In genomic region chrX:86013792-86014191, GRCh38 we compare ENCODE assay signal across 18 cellular contexts. TPM values are rescaled to one million over a fixed set of nuclear protein-coding genes. Genes with fewer than 3 reads are reported as not detected.
A peak's percentile ranks its signal among the peaks of the same experiment; 100 is the strongest.
DNase-seq lines count a peak whose midpoint lies in the region; TF ChIP-seq lines count a peak whose summit lies in the region.
"Had no signal": no experiment of that assay in that cellular context is flagged by ENCODE, and none has a peak within 500 bp of the region (broad histone marks: within the 10 kb centered on the region; RNA-seq: fewer than 3 reads in every experiment).

No MANE protein-coding gene starts in this region.

- peaks cover 2% of the 10 kb centered on the region for H3K9me3 Mint-ChIP-seq in chondrocyte (ENCODE audit: low read depth)
- H3K9me3 Mint-ChIP-seq in mesothelial cell of epicardium, result peaks cover 12% of the 10 kb centered on the region

- TF ChIP-seq EP300 in transverse colon (IDR thresholded peaks at IDR 0.05; ENCODE audit: low read depth), result no peak

- no peak for TF ChIP-seq CTCF in chondrocyte (IDR thresholded peaks at IDR 0.05)
- no peak for TF ChIP-seq CTCF in mesothelial cell of epicardium (IDR thresholded peaks at IDR 0.05; ENCODE audit: unreplicated experiment)
- no peak for TF ChIP-seq CTCF in transverse colon (IDR thresholded peaks at IDR 0.05)

- DNase-seq in chondrocyte (ENCODE audit: low spot score) (no peak), mesothelial cell of epicardium (ENCODE audit: low spot score in 2 of 2, unreplicated experiment in 2 of 2) (no peak), transverse colon (no peak), NCI-H510A treated with DMSO at 0.1 percent for 48 hours (lab: John Stamatoyannopoulos, UW) (no peak), NCI-H1105 (lab: John Stamatoyannopoulos, UW) (no peak)
- no peak for DNase-seq in activated CD4-positive, alpha-beta T cell treated with anti-CD3 and anti-CD28 coated beads, Interleukin-2, amount 50 U/mL, for 48 hours
- DNase-seq: CD4-positive, CD25-positive, alpha-beta regulatory T cell; COR-L47; DMS 273 treated with DMSO at 0.1 percent for 48 hours; DMS79 treated with DMSO at 0.1 percent for 48 hours; NCI-H1105 treated with DMSO at 0.1 percent for 48 hours; NCI-H2029 treated with DMSO at 0.1 percent for 48 hours; NCI-H345; NCI-H524 treated with DMSO at 0.1 percent for 48 hours had no signal

- 83% methylated on average over 2 of the region's 3 CpGs for WGBS in HUES64
- 49 to 51% methylated on average over 2 to 3 of the region's 3 CpGs for WGBS in transverse colon (ENCODE audit: low coverage in 1 of 2), 2 donors

- H3K27ac Mint-ChIP-seq in chondrocyte (ENCODE audit: unreplicated experiment), result peak overlapping the region; percentile 66
- H3K27ac Mint-ChIP-seq in mesothelial cell of epicardium, result peak overlapping the region; percentile 26

- no peak overlapping the region for H3K4me3 Mint-ChIP-seq in chondrocyte (ENCODE audit: unreplicated experiment)
- no peak overlapping the region for H3K4me3 Mint-ChIP-seq in mesothelial cell of epicardium
- H3K4me3 Mint-ChIP-seq: CD4-positive, CD25-positive, alpha-beta regulatory T cell had no signal

- H3K4me3 ChIP-seq in HUES64 (ENCODE audit: low read length) (no peak overlapping the region), transverse colon (no peak overlapping the region)
- H3K4me3 ChIP-seq: GM12878, HAP-1 had no signal

- H3K9ac ChIP-seq in HUES64 (ENCODE audit: low read depth, low read length), result no peak overlapping the region

- intact Hi-C loops in transverse colon (cut with DNase I; ENCODE audit: low total_unique reads), result no loop called here

- H3K9me3 ChIP-seq in HUES64 (ENCODE audit: insufficient read depth, low read depth, low read length), result no peaks in the 10 kb centered on the region
- no peaks in the 10 kb centered on the region for H3K9me3 ChIP-seq in transverse colon

- in situ Hi-C loops in transverse colon (cut with MboI; ENCODE audit: low pct_ligation_motif_present in 1 of 4, low pct_unique_long_range_greater_than_20kb in 1 of 4, low sequenced_read_pairs in 3 of 4), result no loop called here

- H3K27me3 Mint-ChIP-seq in chondrocyte (ENCODE audit: low read depth), result no peaks in the 10 kb centered on the region
- no peaks in the 10 kb centered on the region for H3K27me3 Mint-ChIP-seq in mesothelial cell of epicardium (ENCODE audit: low read depth)
- H3K27me3 Mint-ChIP-seq: CD4-positive, CD25-positive, alpha-beta regulatory T cell; IgD-negative memory B cell had no signal

- H3K4me1 Mint-ChIP-seq in chondrocyte (ENCODE audit: low read depth) (peaks cover 25% of the 10 kb centered on the region), mesothelial cell of epicardium (peaks cover 41% of the 10 kb centered on the region)

- H3K4me1 ChIP-seq in HUES64 (ENCODE audit: insufficient read depth, low read length) (peaks cover 27% of the 10 kb centered on the region), transverse colon (peaks cover 0 to 12% (median 2%) of the 10 kb centered on the region in 4 donors)

- H3K27me3 ChIP-seq in HUES64 (ENCODE audit: insufficient read depth, low read length), result no peaks in the 10 kb centered on the region
- no peaks in the 10 kb centered on the region for H3K27me3 ChIP-seq in transverse colon

- H3K27ac ChIP-seq in HUES64 (ENCODE audit: low read depth, low read length) (peak overlapping the region; percentile 18; the same call in 1 of the 2 replicates), transverse colon (peak overlapping the region in 3 of 4 donors; percentile 20 to 45 (median 29))

- H3K36me3 Mint-ChIP-seq in chondrocyte (ENCODE audit: low read depth), result peaks cover 11% of the 10 kb centered on the region
- H3K36me3 Mint-ChIP-seq in mesothelial cell of epicardium, result peaks cover 24% of the 10 kb centered on the region
- H3K36me3 Mint-ChIP-seq: IgD-negative memory B cell had no signal

- no peak for TF ChIP-seq POLR2A in transverse colon (IDR thresholded peaks at IDR 0.05)

- H3K36me3 ChIP-seq in HUES64 (ENCODE audit: insufficient read depth, low read length), result no peaks in the 10 kb centered on the region
- H3K36me3 ChIP-seq in transverse colon, result no peaks in the 10 kb centered on the region

RNA-seq across cellular contexts. Expression of gene CHM, which starts 33.6 kb away (rescaled TPM):
- 10.1 TPM for polyA plus RNA-seq in HUES64 (2013, experiment 1 of 2)
- 13.2 TPM for polyA plus RNA-seq in HUES64 (2013, experiment 2 of 2)
- total RNA-seq in chondrocyte (55.1 to 58.2 TPM (median 55.1 TPM) in 3 replicates), mesothelial cell of epicardium (43.2 to 53.7 TPM (median 47.6 TPM) in 3 replicates), transverse colon (10 to 100 TPM in 3 of 4 donors, 1 to 10 TPM in 1; 7.8 to 22.8 (median 14.4) TPM)
